In genomic region chr5:152688561-152689274, GRCh38 we compare ENCODE assay signal across 10 cellular contexts.
DNase-seq lines count a peak whose midpoint lies in the region; ATAC-seq and TF ChIP-seq lines count a peak whose summit lies in the region.
"Had no signal": no experiment of that assay in that cellular context is flagged by ENCODE, and none has a peak within 500 bp of the region (broad histone marks: within the 10 kb centered on the region; RNA-seq: fewer than 3 reads in every experiment).

No MANE protein-coding gene starts in this region.

- intact Hi-C loops in CD4-positive, alpha-beta T cell (cut with DNase I, micrococcal nuclease), result no loop called here

- peaks cover 7% of the 10 kb centered on the region for H3K9me3 Mint-ChIP-seq in CD4-positive, alpha-beta T cell

- no peaks in the 10 kb centered on the region for H3K36me3 Mint-ChIP-seq in CD4-positive, alpha-beta T cell (ENCODE audit: low read depth)

- POLR2A ChIA-PET in RWPE1 (lab: Yijun Ruan, JAX; ENCODE audit: low non-redundant PET), result no interaction called here
- POLR2A ChIA-PET in CD4-positive, alpha-beta T cell (lab: Charles Lee), result no interaction called here

- DNase-seq in HCEC 1CT (peak; percentile 92), RWPE1 (ENCODE audit: low spot score) (peak; percentile 87), foreskin keratinocyte (peak; percentile 85 to 92), skeletal muscle cell (ENCODE audit: low read depth) (peak; percentile 90), SHP77 treated with DMSO at 0.1 percent for 48 hours (lab: John Stamatoyannopoulos, UW) (no peak)
- DNase-seq in CD4-positive, alpha-beta T cell, result no peak
- DNase-seq: effector memory CD8-positive, alpha-beta T cell had no signal

- no peak overlapping the region for H3K27ac Mint-ChIP-seq in CD4-positive, alpha-beta T cell
- H3K27ac Mint-ChIP-seq: effector memory CD8-positive, alpha-beta T cell had no signal

- H3K27ac ChIP-seq in RWPE1 (peak overlapping the region; percentile 70), foreskin keratinocyte (no peak overlapping the region)
- no peak overlapping the region for H3K27ac ChIP-seq in CD4-positive, alpha-beta T cell (ENCODE audit: low read depth, low read length)
- H3K27ac ChIP-seq: parathyroid adenoma had no signal

- H3K27me3 ChIP-seq in foreskin keratinocyte, result no peaks in the 10 kb centered on the region
- H3K27me3 ChIP-seq in CD4-positive, alpha-beta T cell (ENCODE audit: control insufficient read depth, insufficient read depth, low read length), result no peaks in the 10 kb centered on the region

- TF ChIP-seq CTCF in RWPE1 (conservative IDR thresholded peaks at IDR 0.05; ENCODE audit: low read depth) (no peak), foreskin keratinocyte (conservative IDR thresholded peaks at IDR 0.05) (no peak)
- TF ChIP-seq CTCF in CD4-positive, alpha-beta T cell (IDR thresholded peaks at IDR 0.05), result no peak

- H3K9me3 ChIP-seq in CD4-positive, alpha-beta T cell (ENCODE audit: control insufficient read depth, low read length), result no peaks in the 10 kb centered on the region

- CTCF ChIA-PET in RWPE1 (lab: Yijun Ruan, JAX), result interaction anchor here (0.6 kb wide), 1 partner anchor 1754 kb away, joined by 4 read pairs; no protein-coding TSS in a partner anchor
- CTCF ChIA-PET in CD4-positive, alpha-beta T cell (lab: Charles Lee), result no interaction called here

- H3K4me1 ChIP-seq in foreskin keratinocyte, result peaks cover 15% of the 10 kb centered on the region
- H3K4me1 ChIP-seq: parathyroid adenoma had no signal

- ATAC-seq in foreskin keratinocyte (peak; percentile 100), GM18858 (IDR thresholded peaks at IDR 0.05; ENCODE audit: unreplicated experiment) (no peak), HG02798 (IDR thresholded peaks at IDR 0.05; ENCODE audit: poor library complexity, unreplicated experiment) (no peak)
- no peak for ATAC-seq in CD4-positive, alpha-beta T cell (ENCODE audit: poor library complexity)
- ATAC-seq: effector memory CD8-positive, alpha-beta T cell had no signal

- no peak overlapping the region for H3K4me3 Mint-ChIP-seq in CD4-positive, alpha-beta T cell
- H3K4me3 Mint-ChIP-seq: effector memory CD8-positive, alpha-beta T cell had no signal

- H3K4me3 ChIP-seq in skeletal muscle cell (ENCODE audit: low read depth, low read length), result no peak overlapping the region

- no peaks in the 10 kb centered on the region for H3K4me1 Mint-ChIP-seq in CD4-positive, alpha-beta T cell (ENCODE audit: low read depth)

- no peaks in the 10 kb centered on the region for H3K27me3 Mint-ChIP-seq in CD4-positive, alpha-beta T cell
- H3K27me3 Mint-ChIP-seq: effector memory CD8-positive, alpha-beta T cell had no signal

Comparison
In these comparisons a context has a peak if more than half of its experiments do, and no peak if none do; other contexts are left out.
1. DNase-seq: peak in HCEC 1CT (single experiment), RWPE1 (single experiment), foreskin keratinocyte (2 of 2) and skeletal muscle cell (single experiment); none in SHP77 treated with DMSO at 0.1 percent for 48 hours (single experiment) and CD4-positive, alpha-beta T cell (0 of 10).